Comparison of ENCODE assay signal across 1 cellular context in the genomic region with DNA sequence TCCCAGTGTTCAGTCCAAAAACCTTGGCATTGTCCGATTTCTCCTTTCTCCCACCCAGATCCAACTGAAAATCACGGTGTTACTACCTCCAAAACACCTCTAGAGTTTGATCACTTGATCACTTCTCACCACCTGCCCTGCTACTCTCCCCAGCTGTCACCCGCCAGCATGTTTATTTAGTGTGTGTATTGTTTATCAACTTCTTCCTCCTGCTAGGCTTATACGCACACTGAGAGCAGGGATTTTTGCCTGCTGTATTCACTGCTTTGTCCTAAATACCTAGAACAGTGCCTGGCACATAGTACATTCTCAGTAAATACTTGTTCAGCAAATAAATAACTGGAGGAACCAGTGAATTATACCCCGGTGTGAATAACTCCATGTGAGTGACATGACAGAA.
TF ChIP-seq lines count a peak whose summit lies in the region.

No MANE protein-coding gene starts in this region.

TF ChIP-seq in WTC11, 78 proteins besides CTCF, POLR2A, EP300 and RAD21 (continued from another document):
- TF ChIP-seq, protein P1, sequence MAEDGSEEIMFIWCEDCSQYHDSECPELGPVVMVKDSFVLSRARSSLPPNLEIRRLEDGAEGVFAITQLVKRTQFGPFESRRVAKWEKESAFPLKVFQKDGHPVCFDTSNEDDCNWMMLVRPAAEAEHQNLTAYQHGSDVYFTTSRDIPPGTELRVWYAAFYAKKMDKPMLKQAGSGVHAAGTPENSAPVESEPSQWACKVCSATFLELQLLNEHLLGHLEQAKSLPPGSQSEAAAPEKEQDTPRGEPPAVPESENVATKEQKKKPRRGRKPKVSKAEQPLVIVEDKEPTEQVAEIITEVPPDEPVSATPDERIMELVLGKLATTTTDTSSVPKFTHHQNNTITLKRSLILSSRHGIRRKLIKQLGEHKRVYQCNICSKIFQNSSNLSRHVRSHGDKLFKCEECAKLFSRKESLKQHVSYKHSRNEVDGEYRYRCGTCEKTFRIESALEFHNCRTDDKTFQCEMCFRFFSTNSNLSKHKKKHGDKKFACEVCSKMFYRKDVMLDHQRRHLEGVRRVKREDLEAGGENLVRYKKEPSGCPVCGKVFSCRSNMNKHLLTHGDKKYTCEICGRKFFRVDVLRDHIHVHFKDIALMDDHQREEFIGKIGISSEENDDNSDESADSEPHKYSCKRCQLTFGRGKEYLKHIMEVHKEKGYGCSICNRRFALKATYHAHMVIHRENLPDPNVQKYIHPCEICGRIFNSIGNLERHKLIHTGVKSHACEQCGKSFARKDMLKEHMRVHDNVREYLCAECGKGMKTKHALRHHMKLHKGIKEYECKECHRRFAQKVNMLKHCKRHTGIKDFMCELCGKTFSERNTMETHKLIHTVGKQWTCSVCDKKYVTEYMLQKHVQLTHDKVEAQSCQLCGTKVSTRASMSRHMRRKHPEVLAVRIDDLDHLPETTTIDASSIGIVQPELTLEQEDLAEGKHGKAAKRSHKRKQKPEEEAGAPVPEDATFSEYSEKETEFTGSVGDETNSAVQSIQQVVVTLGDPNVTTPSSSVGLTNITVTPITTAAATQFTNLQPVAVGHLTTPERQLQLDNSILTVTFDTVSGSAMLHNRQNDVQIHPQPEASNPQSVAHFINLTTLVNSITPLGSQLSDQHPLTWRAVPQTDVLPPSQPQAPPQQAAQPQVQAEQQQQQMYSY (CRISPR knock-in tag; IDR thresholded peaks at IDR 0.05), result no peak
